ENCODE assay signal across 13 cellular contexts in genomic region chr12:121524196-121524930, GRCh38. TPM values are rescaled to one million over a fixed set of nuclear protein-coding genes. Genes with fewer than 3 reads are reported as not detected.
DNase-seq lines count a peak whose midpoint lies in the region; ATAC-seq and TF ChIP-seq lines count a peak whose summit lies in the region.
"Had no signal": no experiment of that assay in that cellular context is flagged by ENCODE, and none has a peak within 500 bp of the region (broad histone marks: within the 10 kb centered on the region; RNA-seq: fewer than 3 reads in every experiment).

No MANE protein-coding gene starts in this region.

- peak overlapping the region; percentile 94 for H3K27ac ChIP-seq in Karpas-422 (ENCODE audit: low read length)
- no peak overlapping the region for H3K27ac ChIP-seq in naive thymus-derived CD4-positive, alpha-beta T cell (ENCODE audit: low read depth, low read length)

- TF ChIP-seq CTCF in Caco-2 (IDR thresholded peaks at IDR 0.05; ENCODE audit: insufficient read depth in 1 of 2, low read depth in 1 of 2, low read length in 1 of 2, severe bottlenecking in 1 of 2, unreplicated experiment in 1 of 2), result no peak
- TF ChIP-seq CTCF in WTC11 (IDR thresholded peaks at IDR 0.05), result no peak

- no peaks in the 10 kb centered on the region for H3K4me1 ChIP-seq in Caco-2
- peaks cover 38% of the 10 kb centered on the region for H3K4me1 ChIP-seq in Karpas-422 (ENCODE audit: low read length)
- H3K4me1 ChIP-seq in naive thymus-derived CD4-positive, alpha-beta T cell (ENCODE audit: control insufficient read depth in 2 of 2, insufficient read depth in 2 of 2, low read length in 2 of 2), result no peaks in the 10 kb centered on the region

- intact Hi-C loops in Caco-2 (cut with micrococcal nuclease; ENCODE audit: unreplicated experiment), result no loop called here
- intact Hi-C loops in naive thymus-derived CD4-positive, alpha-beta T cell (cut with micrococcal nuclease), result no loop called here

- H3K9me2 ChIP-seq in Karpas-422 (replicated peaks; ENCODE audit: insufficient read depth, low read length), result no peaks in the 10 kb centered on the region

- H3K36me3 Mint-ChIP-seq in Caco-2 (ENCODE audit: insufficient read depth, unreplicated experiment) (peaks cover 12% of the 10 kb centered on the region), WTC11 (peaks cover 28% of the 10 kb centered on the region), naive B cell (peaks cover 3 to 5% of the 10 kb centered on the region in 2 donors)
- no peaks in the 10 kb centered on the region for H3K36me3 Mint-ChIP-seq in activated naive CD4-positive, alpha-beta T cell treated with anti-CD3 and anti-CD28 coated beads, Interleukin-2, amount 50 U/mL, for 72 hours
- peaks cover 2 to 19% (median 5%) of the 10 kb centered on the region in 5 donors for H3K36me3 Mint-ChIP-seq in naive thymus-derived CD4-positive, alpha-beta T cell

- POLR2A ChIA-PET in Caco-2 (lab: Charles Lee), result interaction anchor here (0.5 kb wide), 1 partner anchor 388 kb away, joined by 3 read pairs; no protein-coding TSS in a partner anchor
- POLR2A ChIA-PET in WTC11 (lab: Charles Lee), result no interaction called here
- POLR2A ChIA-PET in naive thymus-derived CD4-positive, alpha-beta T cell (lab: Charles Lee), result no interaction called here

- H3K4me1 Mint-ChIP-seq in Caco-2 (ENCODE audit: low read depth, unreplicated experiment) (peaks cover 6% of the 10 kb centered on the region), WTC11 (peaks cover 14% of the 10 kb centered on the region), naive B cell (peaks cover 20 to 41% (median 35%) of the 10 kb centered on the region in 3 donors)
- H3K4me1 Mint-ChIP-seq in naive thymus-derived CD4-positive, alpha-beta T cell, result peaks cover 6 to 12% (median 7%) of the 10 kb centered on the region in 7 donors

- peaks cover 18% of the 10 kb centered on the region; the same call in 1 of the 2 replicates for H3K79me2 ChIP-seq in Karpas-422 (ENCODE audit: low read length)

- H2AFZ ChIP-seq in Karpas-422 (ENCODE audit: low read length), result 0 out of 2 replicates have a peak overlapping the region, but pooled peaks have one; percentile 18

- H3K4me3 Mint-ChIP-seq in Caco-2 (ENCODE audit: unreplicated experiment) (no peak overlapping the region), WTC11 (no peak overlapping the region), naive B cell (peak overlapping the region in 3 of 8 donors; percentile 47 to 66 (median 65))
- no peak overlapping the region for H3K4me3 Mint-ChIP-seq in naive thymus-derived CD4-positive, alpha-beta T cell
- H3K4me3 Mint-ChIP-seq: activated naive CD4-positive, alpha-beta T cell treated with anti-CD3 and anti-CD28 coated beads, Interleukin-2, amount 50 U/mL, for 24 hours; mesothelial cell of epicardium had no signal

- H3K4me2 ChIP-seq in Karpas-422 (ENCODE audit: low read depth, low read length, poor library complexity, severe bottlenecking), result peak overlapping the region; percentile 63

- H4K20me1 ChIP-seq in Karpas-422 (ENCODE audit: insufficient read depth, low read depth, low read length), result no peaks in the 10 kb centered on the region

- H3K36me3 ChIP-seq in Caco-2 (ENCODE audit: control insufficient read depth, insufficient read depth, low read length) (no peaks in the 10 kb centered on the region; the same call in 1 of the 2 replicates), Karpas-422 (ENCODE audit: insufficient read depth, low read length) (peaks cover 11% of the 10 kb centered on the region)
- peaks cover 3 to 46% (median 4%) of the 10 kb centered on the region in 3 experiments for H3K36me3 ChIP-seq in naive thymus-derived CD4-positive, alpha-beta T cell (ENCODE audit: control insufficient read depth in 2 of 3, insufficient read depth in 3 of 3, low read length in 3 of 3)

- H3K27me3 ChIP-seq in Caco-2 (replicated peaks; ENCODE audit: control insufficient read depth, insufficient read depth, low read length) (no peaks in the 10 kb centered on the region), Karpas-422 (ENCODE audit: low read length) (no peaks in the 10 kb centered on the region)
- no peaks in the 10 kb centered on the region for H3K27me3 ChIP-seq in naive thymus-derived CD4-positive, alpha-beta T cell (ENCODE audit: control insufficient read depth in 2 of 2, insufficient read depth in 2 of 2, low read length in 2 of 2)

- no peak overlapping the region for H3K4me3 ChIP-seq in Caco-2 (ENCODE audit: low read depth, low read length)
- peak overlapping the region; percentile 57 for H3K4me3 ChIP-seq in Karpas-422 (ENCODE audit: low read length)
- no peak overlapping the region for H3K4me3 ChIP-seq in naive thymus-derived CD4-positive, alpha-beta T cell (ENCODE audit: low read length)

- H3K9me3 Mint-ChIP-seq in Caco-2 (ENCODE audit: unreplicated experiment) (no peaks in the 10 kb centered on the region), WTC11 (no peaks in the 10 kb centered on the region), naive B cell (no peaks in the 10 kb centered on the region)
- no peaks in the 10 kb centered on the region for H3K9me3 Mint-ChIP-seq in activated naive CD4-positive, alpha-beta T cell treated with anti-CD3 and anti-CD28 coated beads, Interleukin-2, amount 50 U/mL, for 72 hours
- H3K9me3 Mint-ChIP-seq in naive thymus-derived CD4-positive, alpha-beta T cell, result no peaks in the 10 kb centered on the region
- H3K9me3 Mint-ChIP-seq: activated naive CD4-positive, alpha-beta T cell treated with anti-CD3 and anti-CD28 coated beads, Interleukin-2, amount 50 U/mL, for 24 hours; mesothelial cell of epicardium had no signal

- H3K27me3 Mint-ChIP-seq in Caco-2 (ENCODE audit: insufficient read depth, unreplicated experiment) (no peaks in the 10 kb centered on the region), WTC11 (ENCODE audit: low read depth) (no peaks in the 10 kb centered on the region), naive B cell (no peaks in the 10 kb centered on the region)
- H3K27me3 Mint-ChIP-seq in naive thymus-derived CD4-positive, alpha-beta T cell, result no peaks in the 10 kb centered on the region
- H3K27me3 Mint-ChIP-seq: activated naive CD4-positive, alpha-beta T cell treated with anti-CD3 and anti-CD28 coated beads, Interleukin-2, amount 50 U/mL, for 24 hours had no signal

- H3K27ac Mint-ChIP-seq in Caco-2 (ENCODE audit: unreplicated experiment) (peak overlapping the region; percentile 43), WTC11 (peak overlapping the region; percentile 93), naive B cell (peak overlapping the region in 3 of 6 donors; percentile 22 to 73 (median 59))
- peak overlapping the region in 1 of 2 donors; percentile 63 for H3K27ac Mint-ChIP-seq in activated naive CD4-positive, alpha-beta T cell treated with anti-CD3 and anti-CD28 coated beads, Interleukin-2, amount 50 U/mL, for 72 hours
- no peak overlapping the region for H3K27ac Mint-ChIP-seq in naive thymus-derived CD4-positive, alpha-beta T cell
- H3K27ac Mint-ChIP-seq: activated naive CD4-positive, alpha-beta T cell treated with anti-CD3 and anti-CD28 coated beads, Interleukin-2, amount 50 U/mL, for 24 hours; mesothelial cell of epicardium had no signal

- BruUV-seq in Caco-2 (replicated peaks; lab: Mats Ljungman, UMichigan), result no TSS peak

- CTCF ChIA-PET in Caco-2 (lab: Charles Lee) (no interaction called here), WTC11 (lab: Charles Lee) (no interaction called here)
- CTCF ChIA-PET in naive thymus-derived CD4-positive, alpha-beta T cell (lab: Charles Lee), result no interaction called here

- H3K9me3 ChIP-seq in Caco-2 (no peaks in the 10 kb centered on the region), Karpas-422 (ENCODE audit: low read length) (no peaks in the 10 kb centered on the region)
- no peaks in the 10 kb centered on the region for H3K9me3 ChIP-seq in naive thymus-derived CD4-positive, alpha-beta T cell (ENCODE audit: control insufficient read depth in 2 of 3, low read length in 3 of 3)

- peak overlapping the region; percentile 72 for H3K9ac ChIP-seq in Karpas-422 (ENCODE audit: low read length)

- DNase-seq in Caco-2 (no peak), Karpas-422 (peak; percentile 86), WTC11 (ENCODE audit: low spot score) (no peak), naive B cell (no peak)
- no peak for DNase-seq in activated naive CD4-positive, alpha-beta T cell treated with anti-CD3 and anti-CD28 coated beads, Interleukin-2, amount 50 U/mL, for 72 hours (ENCODE audit: low spot score in 2 of 2)
- no peak for DNase-seq in naive thymus-derived CD4-positive, alpha-beta T cell
- DNase-seq: AML-193, EL, KBM-7 had no signal

- ATAC-seq in WTC11 (no peak; the same call in 1 of the 2 replicates), naive B cell (ENCODE audit: low read depth in 2 of 2) (peak; percentile 18 to 34), HG03342 (IDR thresholded peaks at IDR 0.05; ENCODE audit: unreplicated experiment) (no peak), GM21576 (IDR thresholded peaks at IDR 0.05; ENCODE audit: unreplicated experiment) (no peak)
- no peak for ATAC-seq in activated naive CD4-positive, alpha-beta T cell treated with anti-CD3 and anti-CD28 coated beads, Interleukin-2, amount 50 U/mL, for 72 hours
- ATAC-seq in naive thymus-derived CD4-positive, alpha-beta T cell, result no peak

TF ChIP-seq in WTC11, 78 proteins besides CTCF, POLR2A, EP300 and RAD21 (continues in another document):
- TF ChIP-seq FOXK1 (CRISPR knock-in tag; IDR thresholded peaks at IDR 0.05) (no peak), TEAD1 (CRISPR knock-in tag; IDR thresholded peaks at IDR 0.05) (no peak), SMAD3 (CRISPR knock-in tag; IDR thresholded peaks at IDR 0.05; ENCODE audit: borderline replicate concordance) (no peak), FOXP1 (CRISPR knock-in tag; IDR thresholded peaks at IDR 0.05; ENCODE audit: borderline replicate concordance) (no peak), ZNF423 (CRISPR knock-in tag; IDR thresholded peaks at IDR 0.05) (no peak), NR2C2 (CRISPR knock-in tag; IDR thresholded peaks at IDR 0.05) (no peak), ATF3 (CRISPR knock-in tag; conservative IDR thresholded peaks at IDR 0.05) (no peak), TEAD4 (CRISPR knock-in tag; IDR thresholded peaks at IDR 0.05) (no peak)

RNA-seq across cellular contexts. Expression of gene KDM2B, which starts 56.5 kb away (rescaled TPM):
- 47.7 and 48.4 TPM in 2 replicates for total RNA-seq in Caco-2 (2022)
- total RNA-seq in Karpas-422 (2014; rRNA removed; shearing (Covaris generic); ENCODE audit: low replicate concordance), result 39.1 and 102 TPM in 2 replicates
- total RNA-seq in WTC11 (2021), result 147 to 155 TPM (median 152 TPM) in 3 replicates
- polyA plus RNA-seq in naive B cell (ENCODE audit: low read depth in 6 of 6), result 10 to 100 TPM; 25.5 to 46.5 (median 31.0) TPM
- total RNA-seq in activated naive CD4-positive, alpha-beta T cell treated with anti-CD3 and anti-CD28 coated beads, Interleukin-2, amount 50 U/mL, for 72 hours, result 10 to 100 TPM; 28.9 to 66.8 TPM
- total RNA-seq in naive thymus-derived CD4-positive, alpha-beta T cell, result 10 to 100 TPM; 66.4 to 91.7 (median 80.7) TPM
- polyA plus RNA-seq in naive thymus-derived CD4-positive, alpha-beta T cell, result 10 to 100 TPM; 12.6 to 22.5 TPM

Comparison
In these comparisons a context has a peak if more than half of its experiments do, and no peak if none do; other contexts are left out.
1. H3K27ac Mint-ChIP-seq: peak in Caco-2 (single experiment) and WTC11 (single experiment); none in naive thymus-derived CD4-positive, alpha-beta T cell (0 of 9).
2. ATAC-seq: peak in naive B cell (2 of 2); none in WTC11 (single experiment), activated naive CD4-positive, alpha-beta T cell treated with anti-CD3 and anti-CD28 coated beads, Interleukin-2, amount 50 U/mL, for 72 hours (0 of 2), HG03342 (single experiment), GM21576 (single experiment) and naive thymus-derived CD4-positive, alpha-beta T cell (single experiment).